In the genomic region with DNA sequence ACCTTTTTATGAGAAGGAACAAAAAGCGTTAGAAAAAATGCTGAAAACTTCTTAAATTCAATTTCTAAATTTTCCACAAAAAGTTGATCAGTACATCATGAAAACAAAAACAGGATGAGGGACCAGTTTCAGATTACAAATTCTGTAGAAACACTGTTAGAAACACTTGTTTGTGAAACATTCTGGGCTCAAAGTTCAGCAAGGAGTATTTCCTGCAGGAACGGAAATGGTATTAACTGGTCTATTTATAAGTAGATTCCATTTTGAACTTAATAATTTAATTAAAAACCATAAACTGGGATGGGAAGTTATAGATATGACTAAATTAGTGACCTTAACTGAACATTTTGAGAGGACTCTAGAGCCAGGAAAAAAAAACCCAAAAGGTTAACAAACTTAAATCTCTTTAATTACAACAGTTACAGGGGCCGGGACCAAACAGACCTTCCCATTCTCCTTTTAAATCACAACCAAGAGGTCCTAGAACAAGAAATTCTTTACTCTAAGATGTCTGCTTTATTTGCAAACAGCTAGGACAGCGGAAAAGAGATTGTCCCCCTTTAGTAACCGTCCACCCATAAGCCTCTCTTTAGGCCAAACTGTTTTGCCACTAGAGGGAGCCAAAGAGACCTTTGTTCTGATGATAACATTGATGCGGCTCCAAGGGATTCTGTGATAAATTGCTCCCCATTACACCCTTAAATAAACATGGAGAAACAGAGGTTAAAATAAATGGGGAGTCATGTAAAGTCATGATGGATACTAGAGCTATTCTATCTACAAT, we compare ENCODE assay signal across 8 cellular contexts.
DNase-seq lines count a peak whose midpoint lies in the region; ATAC-seq and TF ChIP-seq lines count a peak whose summit lies in the region.

No MANE protein-coding gene starts in this region.

- H3K4me2 ChIP-seq in MM.1S (ENCODE audit: low read depth, low read length) (no peak overlapping the region), mesendoderm (ENCODE audit: low read length) (no peak overlapping the region)

- intact Hi-C loops in body of pancreas (cut with DNase I): no loop called here

- no peak overlapping the region for H2BK5ac ChIP-seq in mesendoderm (ENCODE audit: low read length)

- H3K27ac ChIP-seq in MM.1S (ENCODE audit: low read length) (no peak overlapping the region), body of pancreas (no peak overlapping the region), mesendoderm (ENCODE audit: low read depth, low read length) (no peak overlapping the region)

- H3K79me2 ChIP-seq in MM.1S (ENCODE audit: low read length) (no peaks in the 10 kb centered on the region), mesendoderm (ENCODE audit: control insufficient read depth, insufficient read depth, low read length) (no peaks in the 10 kb centered on the region)

- H4K20me1 ChIP-seq in MM.1S (ENCODE audit: insufficient read depth, low read length): no peaks in the 10 kb centered on the region

- H2BK15ac ChIP-seq in mesendoderm (replicated peaks; ENCODE audit: low read depth): no peak overlapping the region

- H3K4me3 ChIP-seq in MM.1S (ENCODE audit: low read length) (no peak overlapping the region), body of pancreas (no peak overlapping the region), mesendoderm (ENCODE audit: low read length) (no peak overlapping the region)

- no peak overlapping the region for H4K8ac ChIP-seq in mesendoderm (ENCODE audit: low read depth, low read length)

- ATAC-seq in GM19328 (IDR thresholded peaks at IDR 0.05; ENCODE audit: unreplicated experiment): peak; percentile 62
- peak; percentile 27 for ATAC-seq in body of pancreas
- ATAC-seq in GM19023 (IDR thresholded peaks at IDR 0.05; ENCODE audit: unreplicated experiment): no peak

- H2AFZ ChIP-seq in MM.1S (ENCODE audit: low read length): no peak overlapping the region

- no peak overlapping the region for H3K18ac ChIP-seq in mesendoderm (ENCODE audit: low read length)

- H2BK120ac ChIP-seq in mesendoderm (ENCODE audit: low read depth, low read length): no peak overlapping the region

- WGBS in body of pancreas, 2 donors: 68 to 73% methylated on average over 6 of the region's 6 CpGs
- no CpG with 5 or more reads among the region's 6 CpGs for WGBS in mesendoderm (ENCODE audit: extremely low coverage, insufficient coverage, low lambda C conversion rate)

- peak; percentile 77 for TF ChIP-seq CTCF in MM.1S (IDR thresholded peaks at IDR 0.05; ENCODE audit: low read length)
- peak; percentile 18 to 55 (median 36) for TF ChIP-seq CTCF in body of pancreas (IDR thresholded peaks at IDR 0.05)

- H3K9ac ChIP-seq in MM.1S (ENCODE audit: low read length): no peak overlapping the region
- no peak overlapping the region for H3K9ac ChIP-seq in mesendoderm (ENCODE audit: low read length)

- no peaks in the 10 kb centered on the region for H3K27me3 ChIP-seq in MM.1S (replicated peaks; ENCODE audit: insufficient read depth, low read length)
- H3K27me3 ChIP-seq in body of pancreas: no peaks in the 10 kb centered on the region
- H3K27me3 ChIP-seq in mesendoderm (ENCODE audit: insufficient read depth, low read length, poor library complexity): no peaks in the 10 kb centered on the region

- TF ChIP-seq POLR2A in body of pancreas (IDR thresholded peaks at IDR 0.05): no peak

- no peaks in the 10 kb centered on the region for H3K36me3 ChIP-seq in MM.1S (replicated peaks; ENCODE audit: insufficient read depth, low read length)
- no peaks in the 10 kb centered on the region for H3K36me3 ChIP-seq in body of pancreas (replicated peaks in 1 of 2; ENCODE audit: insufficient read depth in 1 of 2, low read depth in 2 of 2)
- no peaks in the 10 kb centered on the region for H3K36me3 ChIP-seq in mesendoderm (ENCODE audit: control insufficient read depth, insufficient read depth, low read length)

- H3K4me1 ChIP-seq in MM.1S (ENCODE audit: low read length): no peaks in the 10 kb centered on the region
- no peaks in the 10 kb centered on the region for H3K4me1 ChIP-seq in body of pancreas
- no peaks in the 10 kb centered on the region for H3K4me1 ChIP-seq in mesendoderm (ENCODE audit: control insufficient read depth, low read depth, low read length)

- H3F3A ChIP-seq in MM.1S (ENCODE audit: insufficient read depth, low read length): no peaks in the 10 kb centered on the region

- no peaks in the 10 kb centered on the region for H3K79me1 ChIP-seq in mesendoderm (ENCODE audit: low read length)

- H3K4ac ChIP-seq in mesendoderm (ENCODE audit: low read depth, low read length): no peak overlapping the region

- no peaks in the 10 kb centered on the region for H3K9me2 ChIP-seq in MM.1S (replicated peaks; ENCODE audit: insufficient read depth, low read length)

- no peak overlapping the region for H3K56ac ChIP-seq in mesendoderm (ENCODE audit: low read length)

- no peak overlapping the region for H2AK5ac ChIP-seq in mesendoderm (ENCODE audit: low read length)

- no peaks in the 10 kb centered on the region for H3K9me3 ChIP-seq in MM.1S (replicated peaks; ENCODE audit: insufficient read depth, low read length)
- peaks cover 0 to 13% (median 0%) of the 10 kb centered on the region in 3 donors for H3K9me3 ChIP-seq in body of pancreas

- no peak overlapping the region for H3K23ac ChIP-seq in mesendoderm (ENCODE audit: low read length)

- DNase-seq in NCI-H2196 (lab: John Stamatoyannopoulos, UW; ENCODE audit: unreplicated experiment) (peak; percentile 3), NCI-H2196 treated with DMSO at 0.1 percent for 48 hours (lab: John Stamatoyannopoulos, UW; ENCODE audit: unreplicated experiment) (no peak), MM.1S (peak; percentile 64), body of pancreas (peak in 3 of 4 donors; percentile 7 to 24 (median 13)), mesendoderm (peak; percentile 64), C1 segment of cervical spinal cord (lab: John Stamatoyannopoulos, UW) (no peak)

- H4K5ac ChIP-seq in mesendoderm (ENCODE audit: low read length): no peak overlapping the region

Comparison
In these comparisons a context has a peak if more than half of its experiments do, and no peak if none do; other contexts are left out.
1. DNase-seq: peak in NCI-H2196 (single experiment), MM.1S (single experiment), body of pancreas (3 of 4) and mesendoderm (single experiment); none in NCI-H2196 treated with DMSO at 0.1 percent for 48 hours (single experiment) and C1 segment of cervical spinal cord (0 of 14).